ENCODE assay signal across 14 cellular contexts in the genomic region with DNA sequence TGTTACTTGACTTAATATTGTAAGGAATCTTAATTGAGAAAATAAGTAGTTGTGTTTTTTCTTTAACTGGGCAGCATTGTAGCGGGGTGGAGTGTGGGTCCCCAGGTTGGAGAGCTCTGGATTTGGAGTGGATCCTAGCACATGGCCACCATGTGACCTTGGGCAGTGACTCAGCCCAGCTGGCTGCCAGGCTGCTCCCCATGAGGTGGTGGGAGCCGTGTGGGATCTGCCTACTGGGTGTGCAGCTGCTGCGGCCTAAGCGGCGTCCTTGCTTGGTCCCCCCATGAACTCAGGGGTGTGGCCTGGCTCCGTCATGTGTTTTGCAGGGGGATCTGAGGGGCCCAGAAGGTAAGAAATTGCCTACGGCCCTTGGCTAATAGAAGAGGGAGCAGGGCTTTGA.
DNase-seq lines count a peak whose midpoint lies in the region; ATAC-seq and TF ChIP-seq lines count a peak whose summit lies in the region.
"Had no signal": no experiment of that assay in that cellular context is flagged by ENCODE, and none has a peak within 500 bp of the region (broad histone marks: within the 10 kb centered on the region; RNA-seq: fewer than 3 reads in every experiment).

No MANE protein-coding gene starts in this region.

- 28 to 35% methylated on average over 7 of the region's 7 CpGs for WGBS in aorta, 2 donors

- no peak overlapping the region for H3K27ac ChIP-seq in left ventricle myocardium inferior (replicated peaks)
- H3K27ac ChIP-seq in brain microvascular endothelial cell = peak overlapping the region; percentile 57
- H3K27ac ChIP-seq in aorta (ENCODE audit: low read depth in 1 of 2, low read length in 2 of 2) = peak overlapping the region in 1 of 2 donors; percentile 17
- H3K27ac ChIP-seq: SK-N-MC, upper lobe of left lung had no signal

- H3K4me1 Mint-ChIP-seq in activated CD4-positive, alpha-beta T cell treated with anti-CD3 and anti-CD28 coated beads for 36 hours = peaks cover 8% of the 10 kb centered on the region

- POLR2A ChIA-PET in activated CD4-positive, alpha-beta T cell treated with anti-CD3 and anti-CD28 coated beads for 36 hours (lab: Charles Lee) = no interaction called here

- H3K4me3 ChIP-seq in left ventricle myocardium inferior (no peak overlapping the region), brain microvascular endothelial cell (ENCODE audit: low read depth, low read length) (no peak overlapping the region), aorta (ENCODE audit: low read length in 2 of 2) (no peak overlapping the region)
- H3K4me3 ChIP-seq: SK-N-MC, upper lobe of left lung had no signal

- ATAC-seq in aorta (ENCODE audit: low FRiP score) = no peak
- no peak for ATAC-seq in GM19324 (IDR thresholded peaks at IDR 0.05; ENCODE audit: low FRiP score, unreplicated experiment)
- ATAC-seq in activated CD4-positive, alpha-beta T cell treated with anti-CD3 and anti-CD28 coated beads for 36 hours = no peak
- ATAC-seq in HG03469 (IDR thresholded peaks at IDR 0.05; ENCODE audit: unreplicated experiment) = no peak
- ATAC-seq: activated CD8-positive, alpha-beta T cell treated with anti-CD3 and anti-CD28 coated beads for 36 hours had no signal

- H3K4me3 Mint-ChIP-seq in activated CD4-positive, alpha-beta T cell treated with anti-CD3 and anti-CD28 coated beads for 36 hours = no peak overlapping the region
- H3K4me3 Mint-ChIP-seq: activated CD8-positive, alpha-beta T cell treated with anti-CD3 and anti-CD28 coated beads for 36 hours had no signal

- peaks cover 8% of the 10 kb centered on the region for H3K36me3 ChIP-seq in left ventricle myocardium inferior
- H3K36me3 ChIP-seq in brain microvascular endothelial cell (replicated peaks) = peaks cover 14% of the 10 kb centered on the region
- H3K36me3 ChIP-seq in aorta (ENCODE audit: control insufficient read depth in 1 of 2, insufficient read depth in 2 of 2, low read length in 1 of 2) = no peaks in the 10 kb centered on the region

- DNase-seq in cardiac septum (ENCODE audit: low spot score) = peak; percentile 76
- DNase-seq in left ventricle myocardium inferior = no peak
- DNase-seq in brain microvascular endothelial cell = peak; percentile 82
- peak; percentile 57 for DNase-seq in islet precursor cell
- peak; percentile 71 to 86 for DNase-seq in aorta
- DNase-seq in activated CD4-positive, alpha-beta T cell treated with anti-CD3 and anti-CD28 coated beads for 36 hours = no peak
- DNase-seq: activated CD8-positive, alpha-beta T cell treated with anti-CD3 and anti-CD28 coated beads for 36 hours; erythroblast; GOT3; MM.1S; upper lobe of left lung had no signal

- intact Hi-C loops in cardiac septum (cut with DNase I) = loop anchor here (5.0 kb wide), 1 partner anchor 150 kb away; no protein-coding TSS in a partner anchor
- intact Hi-C loops in left ventricle myocardium inferior (cut with micrococcal nuclease) = no loop called here
- intact Hi-C loops in aorta (cut with DNase I) = loop anchor here (5.0 to 10.0 kb wide), 2 partner anchors 142 to 290 kb away; a partner anchor contains a TSS
- intact Hi-C loops in activated CD4-positive, alpha-beta T cell treated with anti-CD3 and anti-CD28 coated beads for 36 hours (cut with DNase I, micrococcal nuclease) = loop anchor here in 1 of 2 experiments (5.0 kb wide), 1 partner anchor 450 kb away; no protein-coding TSS in a partner anchor

- no peak overlapping the region for H3K27ac Mint-ChIP-seq in activated CD4-positive, alpha-beta T cell treated with anti-CD3 and anti-CD28 coated beads for 36 hours
- H3K27ac Mint-ChIP-seq: activated CD8-positive, alpha-beta T cell treated with anti-CD3 and anti-CD28 coated beads for 36 hours had no signal

- CTCF ChIA-PET in activated CD4-positive, alpha-beta T cell treated with anti-CD3 and anti-CD28 coated beads for 36 hours (lab: Charles Lee) = interaction anchor here (0.6 to 7.8 kb wide), 5 partner anchors 10 to 339 kb away, joined by 3 to 131 read pairs (median 3); no protein-coding TSS in a partner anchor

- peaks cover 2% of the 10 kb centered on the region for H3K36me3 Mint-ChIP-seq in activated CD4-positive, alpha-beta T cell treated with anti-CD3 and anti-CD28 coated beads for 36 hours (ENCODE audit: low read depth)

- H3K9me3 ChIP-seq in left ventricle myocardium inferior (replicated peaks) = no peaks in the 10 kb centered on the region
- no peaks in the 10 kb centered on the region for H3K9me3 ChIP-seq in aorta (ENCODE audit: control insufficient read depth, low read length)
- H3K9me3 ChIP-seq: upper lobe of left lung had no signal

- no peaks in the 10 kb centered on the region for H3K9me3 Mint-ChIP-seq in activated CD4-positive, alpha-beta T cell treated with anti-CD3 and anti-CD28 coated beads for 36 hours (ENCODE audit: low read depth)
- H3K9me3 Mint-ChIP-seq: activated CD8-positive, alpha-beta T cell treated with anti-CD3 and anti-CD28 coated beads for 36 hours had no signal

- H3K27me3 ChIP-seq in left ventricle myocardium inferior (ENCODE audit: low read depth) = no peaks in the 10 kb centered on the region
- no peaks in the 10 kb centered on the region for H3K27me3 ChIP-seq in brain microvascular endothelial cell (replicated peaks)
- H3K27me3 ChIP-seq in aorta (ENCODE audit: control insufficient read depth in 1 of 2, insufficient read depth in 2 of 2, low read length in 1 of 2) = no peaks in the 10 kb centered on the region
- H3K27me3 ChIP-seq: upper lobe of left lung had no signal

- peaks cover 29% of the 10 kb centered on the region for H3K4me1 ChIP-seq in left ventricle myocardium inferior
- H3K4me1 ChIP-seq in aorta (ENCODE audit: control insufficient read depth in 1 of 2, insufficient read depth in 2 of 2, low read length in 2 of 2) = peaks cover 0 to 2% of the 10 kb centered on the region in 2 donors
- H3K4me1 ChIP-seq: upper lobe of left lung had no signal

- no peaks in the 10 kb centered on the region for H3K27me3 Mint-ChIP-seq in activated CD4-positive, alpha-beta T cell treated with anti-CD3 and anti-CD28 coated beads for 36 hours
- H3K27me3 Mint-ChIP-seq: activated CD8-positive, alpha-beta T cell treated with anti-CD3 and anti-CD28 coated beads for 36 hours had no signal

- in situ Hi-C loops in brain microvascular endothelial cell (cut with HindIII; ENCODE audit: low pct_ligation_motif_present, low sequenced_read_pairs) = loop anchor here (25.0 kb wide), 1 partner anchor 205 kb away; a partner anchor contains a TSS

- TF ChIP-seq CTCF in left ventricle myocardium inferior (IDR thresholded peaks at IDR 0.05; ENCODE audit: borderline replicate concordance) (no peak), brain microvascular endothelial cell (IDR thresholded peaks at IDR 0.05; ENCODE audit: low read depth, low read length, missing control alignments) (no peak)

Comparison
In these comparisons a context has a peak if more than half of its experiments do, and no peak if none do; other contexts are left out.
1. DNase-seq: peak in cardiac septum (single experiment), brain microvascular endothelial cell (single experiment), islet precursor cell (single experiment) and aorta (2 of 2); none in left ventricle myocardium inferior (single experiment) and activated CD4-positive, alpha-beta T cell treated with anti-CD3 and anti-CD28 coated beads for 36 hours (single experiment).